ENCODE assay signal across 17 cellular contexts in genomic region chr15:100339999-100340398, GRCh38. TPM values are rescaled to one million over a fixed set of nuclear protein-coding genes. Genes with fewer than 3 reads are reported as not detected.
DNase-seq lines count a peak whose midpoint lies in the region; ATAC-seq and TF ChIP-seq lines count a peak whose summit lies in the region.
"Had no signal": no experiment of that assay in that cellular context is flagged by ENCODE, and none has a peak within 500 bp of the region (broad histone marks: within the 10 kb centered on the region; RNA-seq: fewer than 3 reads in every experiment).

No MANE protein-coding gene starts in this region.

- DNase-seq in T-helper 1 cell (no peak), body of pancreas (peak in 3 of 4 donors; percentile 40 to 46 (median 42)), RWPE1 (ENCODE audit: low spot score) (no peak)
- DNase-seq: 8988T; C1 segment of cervical spinal cord; NCI-H2029; NCI-H510A; OCI-M1; stimulated activated CD4-positive, alpha-beta T cell treated with anti-CD3 and anti-CD28 coated beads, Interleukin-1b, Interleukin-23, amount 100 ng/mL, for 48 hours had no signal

- no peaks in the 10 kb centered on the region for H3K9me3 ChIP-seq in body of pancreas
- H3K9me3 ChIP-seq: neutrophil, tibial nerve had no signal

- POLR2A ChIA-PET in RWPE1 (lab: Yijun Ruan, JAX; ENCODE audit: low non-redundant PET) = no interaction called here

- WGBS in body of pancreas, 2 donors = 52 to 71% methylated on average over 12 of the region's 12 CpGs

- H3K27me3 ChIP-seq in body of pancreas = no peaks in the 10 kb centered on the region

- intact Hi-C loops in body of pancreas (cut with DNase I) = loop anchor here (5.0 to 10.0 kb wide), 2 partner anchors 135 to 408 kb away; no protein-coding TSS in a partner anchor

- CTCF ChIA-PET in RWPE1 (lab: Yijun Ruan, JAX) = interaction anchor here (0.6 to 1.9 kb wide), 2 partner anchors 10 to 18 kb away, joined by 3 to 23 read pairs; no protein-coding TSS in a partner anchor

- no peak overlapping the region for H3K27ac Mint-ChIP-seq in T-helper 1 cell treated with Interleukin-12 subunit alpha and Interleukin-12 subunit beta and Interleukin-4 antibody, amounts not matched to agents 30 μg/mL and 1 μg/mL, for 36 hours
- H3K27ac Mint-ChIP-seq in IgD-negative memory B cell (no peak overlapping the region), nephron (no peak overlapping the region)

- no peak for TF ChIP-seq CTCF in body of pancreas (IDR thresholded peaks at IDR 0.05)
- no peak for TF ChIP-seq CTCF in nephron (IDR thresholded peaks at IDR 0.05; ENCODE audit: unreplicated experiment in 3 of 3)
- TF ChIP-seq CTCF in RWPE1 (conservative IDR thresholded peaks at IDR 0.05; ENCODE audit: low read depth) = no peak

- no peaks in the 10 kb centered on the region for H3K36me3 Mint-ChIP-seq in T-helper 1 cell treated with Interleukin-12 subunit alpha and Interleukin-12 subunit beta and Interleukin-4 antibody, amounts not matched to agents 30 μg/mL and 1 μg/mL, for 36 hours (ENCODE audit: low read depth)
- no peaks in the 10 kb centered on the region for H3K36me3 Mint-ChIP-seq in IgD-negative memory B cell
- H3K36me3 Mint-ChIP-seq in nephron (ENCODE audit: low read depth) = no peaks in the 10 kb centered on the region

- H3K4me3 ChIP-seq in body of pancreas = no peak overlapping the region

- no peak for ATAC-seq in body of pancreas
- ATAC-seq in HG02798 (IDR thresholded peaks at IDR 0.05; ENCODE audit: poor library complexity, unreplicated experiment) = no peak
- no peak for ATAC-seq in HG03432 (IDR thresholded peaks at IDR 0.05; ENCODE audit: unreplicated experiment)
- ATAC-seq: SK-N-SH treated with all-trans-retinoic acid at 6 μM for 48 hours had no signal

- no peaks in the 10 kb centered on the region for H3K9me3 Mint-ChIP-seq in T-helper 1 cell treated with Interleukin-12 subunit alpha and Interleukin-12 subunit beta and Interleukin-4 antibody, amounts not matched to agents 30 μg/mL and 1 μg/mL, for 36 hours
- peaks cover 0 to 4% (median 0%) of the 10 kb centered on the region in 3 donors for H3K9me3 Mint-ChIP-seq in IgD-negative memory B cell
- H3K9me3 Mint-ChIP-seq in nephron = no peaks in the 10 kb centered on the region

- H3K36me3 ChIP-seq in body of pancreas (replicated peaks in 1 of 2; ENCODE audit: insufficient read depth in 1 of 2, low read depth in 2 of 2) = no peaks in the 10 kb centered on the region
- H3K36me3 ChIP-seq: neutrophil, tibial nerve had no signal

- peaks cover 44% of the 10 kb centered on the region for H3K4me1 ChIP-seq in body of pancreas

- peak overlapping the region; percentile 66 for H3K4me3 Mint-ChIP-seq in T-helper 1 cell treated with Interleukin-12 subunit alpha and Interleukin-12 subunit beta and Interleukin-4 antibody, amounts not matched to agents 30 μg/mL and 1 μg/mL, for 36 hours
- H3K4me3 Mint-ChIP-seq in IgD-negative memory B cell = peak overlapping the region; percentile 60 to 86 (median 76)
- peak overlapping the region; percentile 76 to 87 (median 82) for H3K4me3 Mint-ChIP-seq in nephron

- H3K27me3 Mint-ChIP-seq in T-helper 1 cell treated with Interleukin-12 subunit alpha and Interleukin-12 subunit beta and Interleukin-4 antibody, amounts not matched to agents 30 μg/mL and 1 μg/mL, for 36 hours (ENCODE audit: low read depth) = peaks cover 44% of the 10 kb centered on the region
- H3K27me3 Mint-ChIP-seq in IgD-negative memory B cell (peaks cover 23% of the 10 kb centered on the region), nephron (ENCODE audit: low read depth) (peaks cover 61% of the 10 kb centered on the region)

- peaks cover 18% of the 10 kb centered on the region for H3K4me1 Mint-ChIP-seq in T-helper 1 cell treated with Interleukin-12 subunit alpha and Interleukin-12 subunit beta and Interleukin-4 antibody, amounts not matched to agents 30 μg/mL and 1 μg/mL, for 36 hours (ENCODE audit: low read depth)
- H3K4me1 Mint-ChIP-seq in IgD-negative memory B cell (peaks cover 0 to 3% (median 2%) of the 10 kb centered on the region in 3 donors), nephron (peaks cover 38% of the 10 kb centered on the region)

- H3K27ac ChIP-seq in body of pancreas = peak overlapping the region in 1 of 4 donors; percentile 30
- H3K27ac ChIP-seq in RWPE1 = no peak overlapping the region; the same call in 1 of the 2 replicates
- H3K27ac ChIP-seq: neutrophil had no signal

- no peak for TF ChIP-seq POLR2A in body of pancreas (IDR thresholded peaks at IDR 0.05)

RNA-seq across cellular contexts. Expression of gene ADAMTS17, which starts 1.8 kb away (rescaled TPM):
- polyA plus RNA-seq in IgD-negative memory B cell = not detected
- 10 to 100 TPM; 24.6 to 26.0 TPM for total RNA-seq in body of pancreas

Comparison
In these comparisons a context has a peak if more than half of its experiments do, and no peak if none do; other contexts are left out.
1. DNase-seq: peak in body of pancreas (3 of 4); none in T-helper 1 cell (0 of 5) and RWPE1 (single experiment).
2. Peak in every context shown above with its lines, with median percentiles within 50 percentile points of each other: H3K4me3 Mint-ChIP-seq.